13 cellular contexts compared by ENCODE assay signal in the genomic region with DNA sequence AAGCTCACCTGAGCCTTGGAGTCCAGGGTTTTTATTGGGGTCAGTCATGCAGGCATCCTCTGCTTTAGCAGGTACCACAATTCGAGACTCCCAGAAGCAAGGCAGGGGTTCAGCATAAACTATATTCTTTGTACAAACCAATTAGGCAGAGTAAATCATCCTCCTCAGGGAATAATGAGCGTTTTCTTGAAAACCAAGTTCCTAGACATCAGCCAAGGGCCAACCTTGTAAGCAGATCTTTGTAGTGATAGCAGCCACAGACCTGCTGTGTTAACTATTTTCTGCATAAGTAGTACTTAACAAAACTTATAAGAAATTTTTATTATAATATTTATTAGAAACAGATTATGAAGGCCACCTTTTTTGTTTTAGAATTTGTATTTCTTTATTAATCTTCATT.
"Had no signal": no experiment of that assay in that cellular context is flagged by ENCODE, and none has a peak within 500 bp of the region (broad histone marks: within the 10 kb centered on the region; RNA-seq: fewer than 3 reads in every experiment).

No MANE protein-coding gene starts in this region.

- H3K9me3 Mint-ChIP-seq: effector memory CD8-positive, alpha-beta T cell; memory B cell had no signal

- H3K4me3 Mint-ChIP-seq: activated CD8-positive, alpha-beta T cell treated with anti-CD3 and anti-CD28 coated beads, Interleukin-2, amount 10 ng/mL, durations not matched to agents 7 days and 5 days; activated naive CD8-positive, alpha-beta T cell treated with anti-CD3 and anti-CD28 coated beads for 36 hours; effector memory CD8-positive, alpha-beta T cell; memory B cell had no signal

- H3K27ac Mint-ChIP-seq: activated CD8-positive, alpha-beta T cell treated with anti-CD3 and anti-CD28 coated beads, Interleukin-2, amount 10 ng/mL, durations not matched to agents 7 days and 5 days; memory B cell had no signal

- DNase-seq: activated CD8-positive, alpha-beta T cell treated with anti-CD3 and anti-CD28 coated beads, Interleukin-2, amount 10 ng/mL, durations not matched to agents 7 days and 5 days; activated gamma-delta T cell treated with Interleukin-2 at 50 U/mL for 16 hours; activated naive CD8-positive, alpha-beta T cell treated with anti-CD3 and anti-CD28 coated beads for 36 hours; amygdala; effector memory CD8-positive, alpha-beta T cell; esophagus squamous epithelium; naive thymus-derived CD4-positive, alpha-beta T cell; retina; spleen; stimulated activated naive CD4-positive, alpha-beta T cell; thyroid gland; WERI-Rb-1 had no signal

- H3K4me1 Mint-ChIP-seq: memory B cell had no signal

- ATAC-seq: activated CD8-positive, alpha-beta T cell treated with anti-CD3 and anti-CD28 coated beads, Interleukin-2, amount 10 ng/mL, durations not matched to agents 7 days and 5 days; effector memory CD8-positive, alpha-beta T cell; naive thymus-derived CD4-positive, alpha-beta T cell had no signal

- H3K27me3 Mint-ChIP-seq: activated naive CD8-positive, alpha-beta T cell treated with anti-CD3 and anti-CD28 coated beads for 36 hours; effector memory CD8-positive, alpha-beta T cell; memory B cell; naive thymus-derived CD4-positive, alpha-beta T cell had no signal
